Comparison of ENCODE assay signal across 8 cellular contexts in genomic region chr3:194139085-194139976, GRCh38. TPM values are rescaled to one million over a fixed set of nuclear protein-coding genes. Genes with fewer than 3 reads are reported as not detected.
DNase-seq lines count a peak whose midpoint lies in the region; ATAC-seq and TF ChIP-seq lines count a peak whose summit lies in the region.

No MANE protein-coding gene starts in this region.

- TF ChIP-seq CTCF in mesothelial cell of epicardium (IDR thresholded peaks at IDR 0.05; ENCODE audit: unreplicated experiment), result no peak

- peaks cover 46% of the 10 kb centered on the region for H3K4me1 Mint-ChIP-seq in mesothelial cell of epicardium

- H3K36me3 Mint-ChIP-seq in mesothelial cell of epicardium, result peaks cover 7% of the 10 kb centered on the region

- no peaks in the 10 kb centered on the region for H3K9me3 Mint-ChIP-seq in mesothelial cell of epicardium

- H3K27me3 Mint-ChIP-seq in mesothelial cell of epicardium (ENCODE audit: low read depth), result no peaks in the 10 kb centered on the region

- H3K4me3 Mint-ChIP-seq in mesothelial cell of epicardium, result peak overlapping the region; percentile 90

- peak; percentile 48 for DNase-seq in GDM1 (lab: John Stamatoyannopoulos, UW)
- peak; percentile 51 to 59 for DNase-seq in NCI-H526 (lab: John Stamatoyannopoulos, UW)
- peak; percentile 61 to 91 for DNase-seq in dermis microvascular lymphatic vessel endothelial cell (ENCODE audit: low read depth in 2 of 2)
- peak; percentile 38 to 49 for DNase-seq in mesothelial cell of epicardium (ENCODE audit: low spot score in 2 of 2, unreplicated experiment in 2 of 2)
- no peak for DNase-seq in 8988T
- no peak for DNase-seq in stimulated activated CD4-positive, alpha-beta T cell treated with anti-CD3 and anti-CD28 coated beads, Interleukin-2, amount 100 ng/mL, for 48 hours
- no peak for DNase-seq in mesenteric fat pad (ENCODE audit: low spot score)

- H3K27ac Mint-ChIP-seq in mesothelial cell of epicardium, result peak overlapping the region; percentile 90

- no peak for ATAC-seq in HG03039 (IDR thresholded peaks at IDR 0.05; ENCODE audit: unreplicated experiment)

RNA-seq across cellular contexts. Expression of gene HES1, which starts 3.4 kb away (rescaled TPM):
- 48.8 and 71.8 TPM in 2 replicates for total RNA-seq in dermis microvascular lymphatic vessel endothelial cell
- 99.9 to 108 TPM (median 104 TPM) in 3 replicates for total RNA-seq in mesothelial cell of epicardium
- 38.9 TPM for total RNA-seq in mesenteric fat pad

Comparison
In these comparisons a context has a peak if more than half of its experiments do, and no peak if none do; other contexts are left out.
1. DNase-seq: peak in GDM1 (single experiment), NCI-H526 (2 of 2), dermis microvascular lymphatic vessel endothelial cell (2 of 2) and mesothelial cell of epicardium (2 of 2); none in 8988T (single experiment), stimulated activated CD4-positive, alpha-beta T cell treated with anti-CD3 and anti-CD28 coated beads, Interleukin-2, amount 100 ng/mL, for 48 hours (0 of 2) and mesenteric fat pad (single experiment).